1 cellular context compared by ENCODE assay signal in genomic region chr4:3407930-3408792, GRCh38.
TF ChIP-seq lines count a peak whose summit lies in the region.

No MANE protein-coding gene starts in this region.

TF ChIP-seq in HepG2, 621 proteins besides CTCF, POLR2A, EP300 and RAD21 (continued from another document and continues in another):
- TF ChIP-seq BCL3 (CRISPR knock-in tag; IDR thresholded peaks at IDR 0.05) (no peak), CHD4 (IDR thresholded peaks at IDR 0.05; ENCODE audit: borderline replicate concordance, low read length) (no peak), ZNF451 (CRISPR knock-in tag; IDR thresholded peaks at IDR 0.05) (no peak), FOXA1 (IDR thresholded peaks at IDR 0.05) (no peak), FOXA1 (CRISPR knock-in tag; IDR thresholded peaks at IDR 0.05) (no peak), ZFP62 (CRISPR knock-in tag; IDR thresholded peaks at IDR 0.05) (no peak), CHCHD3 (CRISPR knock-in tag; IDR thresholded peaks at IDR 0.05) (no peak), TCF7L2 (IDR thresholded peaks at IDR 0.05; ENCODE audit: low read depth, low read length) (no peak), ATF2 (CRISPR knock-in tag; IDR thresholded peaks at IDR 0.05) (peak; percentile 81), NR2F2 (IDR thresholded peaks at IDR 0.05; ENCODE audit: borderline replicate concordance, low read depth) (peak; percentile 58; the same call in 1 of the 2 replicates), BATF2 (CRISPR knock-in tag; IDR thresholded peaks at IDR 0.05) (no peak), JUNB (CRISPR knock-in tag; IDR thresholded peaks at IDR 0.05; ENCODE audit: borderline replicate concordance) (0 out of 2 replicates have a peak, but pooled peaks have one; percentile 26), ZNF441 (CRISPR knock-in tag; IDR thresholded peaks at IDR 0.05; ENCODE audit: borderline replicate concordance) (no peak), NFE2 (CRISPR knock-in tag; IDR thresholded peaks at IDR 0.05) (peak; percentile 76), ZNF20 (CRISPR knock-in tag; IDR thresholded peaks at IDR 0.05) (0 out of 2 replicates have a peak, but pooled peaks have one; percentile 63), HOXD1 (CRISPR knock-in tag; IDR thresholded peaks at IDR 0.05) (peak; percentile 63; the same call in 1 of the 2 replicates), ZNF138 (CRISPR knock-in tag; IDR thresholded peaks at IDR 0.05; ENCODE audit: low read depth) (no peak), GTF3A (CRISPR knock-in tag; conservative IDR thresholded peaks at IDR 0.05) (no peak), ZNF430 (CRISPR knock-in tag; IDR thresholded peaks at IDR 0.05) (no peak), ZNF710 (CRISPR knock-in tag; IDR thresholded peaks at IDR 0.05; ENCODE audit: borderline replicate concordance) (peak; percentile 66; the same call in 1 of the 2 replicates), ARID4A (CRISPR knock-in tag; IDR thresholded peaks at IDR 0.05; ENCODE audit: borderline replicate concordance) (peak; percentile 68; the same call in 1 of the 2 replicates), WIZ (CRISPR knock-in tag; IDR thresholded peaks at IDR 0.05) (peak; percentile 81; the same call in 1 of the 2 replicates), SPEN (CRISPR knock-in tag; IDR thresholded peaks at IDR 0.05; ENCODE audit: low read depth) (peak; percentile 61), KLF12 (CRISPR knock-in tag; IDR thresholded peaks at IDR 0.05; ENCODE audit: borderline replicate concordance) (0 out of 2 replicates have a peak, but pooled peaks have one; percentile 36), ZNF615 (CRISPR knock-in tag; IDR thresholded peaks at IDR 0.05; ENCODE audit: borderline replicate concordance) (no peak), THAP11 (CRISPR knock-in tag; IDR thresholded peaks at IDR 0.05) (peak; percentile 62), TRAFD1 (CRISPR knock-in tag; IDR thresholded peaks at IDR 0.05; ENCODE audit: borderline replicate concordance) (no peak), NFKB2 (CRISPR knock-in tag; IDR thresholded peaks at IDR 0.05; ENCODE audit: borderline replicate concordance) (no peak), ZNF414 (CRISPR knock-in tag; IDR thresholded peaks at IDR 0.05) (0 out of 2 replicates have a peak, but pooled peaks have one; percentile 69), ZNF333 (CRISPR knock-in tag; IDR thresholded peaks at IDR 0.05; ENCODE audit: borderline replicate concordance) (no peak), ZBTB46 (CRISPR knock-in tag; IDR thresholded peaks at IDR 0.05; ENCODE audit: borderline replicate concordance) (no peak), NPAS2 (CRISPR knock-in tag; IDR thresholded peaks at IDR 0.05; ENCODE audit: borderline replicate concordance) (0 out of 2 replicates have a peak, but pooled peaks have one; percentile 63), STAG1 (CRISPR knock-in tag; IDR thresholded peaks at IDR 0.05) (peak; percentile 2; the same call in 1 of the 2 replicates), KDM6A (CRISPR knock-in tag; IDR thresholded peaks at IDR 0.05; ENCODE audit: low read depth) (peak; percentile 59; the same call in 1 of the 2 replicates), PRDM15 (CRISPR knock-in tag; IDR thresholded peaks at IDR 0.05) (no peak), ZNF749 (CRISPR knock-in tag; IDR thresholded peaks at IDR 0.05; ENCODE audit: borderline replicate concordance) (peak; percentile 62; the same call in 1 of the 2 replicates), DRAP1 (CRISPR knock-in tag; IDR thresholded peaks at IDR 0.05) (peak; percentile 42), ZNF513 (CRISPR knock-in tag; conservative IDR thresholded peaks at IDR 0.05) (no peak)
